ENCODE assay signal across 1 cellular context in genomic region chr1:182084487-182085316, GRCh38.
TF ChIP-seq lines count a peak whose summit lies in the region.

No MANE protein-coding gene starts in this region.

TF ChIP-seq in K562, 482 proteins besides CTCF, POLR2A, EP300 and RAD21 (continued from another document and continues in another):
- TF ChIP-seq ZNF224 (CRISPR knock-in tag; IDR thresholded peaks at IDR 0.05), result no peak
- peak; percentile 55; the same call in 1 of the 2 replicates for TF ChIP-seq TFAP4 (CRISPR knock-in tag; IDR thresholded peaks at IDR 0.05; ENCODE audit: borderline replicate concordance)
- no peak for TF ChIP-seq EP400 (IDR thresholded peaks at IDR 0.05)
- no peak for TF ChIP-seq XRCC5 (IDR thresholded peaks at IDR 0.05; ENCODE audit: low read depth, low read length)
- no peak for TF ChIP-seq SIX5 (IDR thresholded peaks at IDR 0.05; ENCODE audit: borderline replicate concordance in 1 of 2, insufficient read depth in 1 of 2, low read depth in 1 of 2, low read length in 2 of 2)
- TF ChIP-seq ZBTB7A (IDR thresholded peaks at IDR 0.05; ENCODE audit: borderline replicate concordance, control insufficient read depth, low read depth, low read length), result no peak
- no peak for TF ChIP-seq ZSCAN29 (IDR thresholded peaks at IDR 0.05)
- TF ChIP-seq SMARCA4 (IDR thresholded peaks at IDR 0.05), result no peak
- TF ChIP-seq ZNF324 (CRISPR knock-in tag; IDR thresholded peaks at IDR 0.05), result no peak
- TF ChIP-seq BRD9 (IDR thresholded peaks at IDR 0.05; ENCODE audit: low read depth, partially characterized antibody), result no peak
- TF ChIP-seq, protein P1, sequence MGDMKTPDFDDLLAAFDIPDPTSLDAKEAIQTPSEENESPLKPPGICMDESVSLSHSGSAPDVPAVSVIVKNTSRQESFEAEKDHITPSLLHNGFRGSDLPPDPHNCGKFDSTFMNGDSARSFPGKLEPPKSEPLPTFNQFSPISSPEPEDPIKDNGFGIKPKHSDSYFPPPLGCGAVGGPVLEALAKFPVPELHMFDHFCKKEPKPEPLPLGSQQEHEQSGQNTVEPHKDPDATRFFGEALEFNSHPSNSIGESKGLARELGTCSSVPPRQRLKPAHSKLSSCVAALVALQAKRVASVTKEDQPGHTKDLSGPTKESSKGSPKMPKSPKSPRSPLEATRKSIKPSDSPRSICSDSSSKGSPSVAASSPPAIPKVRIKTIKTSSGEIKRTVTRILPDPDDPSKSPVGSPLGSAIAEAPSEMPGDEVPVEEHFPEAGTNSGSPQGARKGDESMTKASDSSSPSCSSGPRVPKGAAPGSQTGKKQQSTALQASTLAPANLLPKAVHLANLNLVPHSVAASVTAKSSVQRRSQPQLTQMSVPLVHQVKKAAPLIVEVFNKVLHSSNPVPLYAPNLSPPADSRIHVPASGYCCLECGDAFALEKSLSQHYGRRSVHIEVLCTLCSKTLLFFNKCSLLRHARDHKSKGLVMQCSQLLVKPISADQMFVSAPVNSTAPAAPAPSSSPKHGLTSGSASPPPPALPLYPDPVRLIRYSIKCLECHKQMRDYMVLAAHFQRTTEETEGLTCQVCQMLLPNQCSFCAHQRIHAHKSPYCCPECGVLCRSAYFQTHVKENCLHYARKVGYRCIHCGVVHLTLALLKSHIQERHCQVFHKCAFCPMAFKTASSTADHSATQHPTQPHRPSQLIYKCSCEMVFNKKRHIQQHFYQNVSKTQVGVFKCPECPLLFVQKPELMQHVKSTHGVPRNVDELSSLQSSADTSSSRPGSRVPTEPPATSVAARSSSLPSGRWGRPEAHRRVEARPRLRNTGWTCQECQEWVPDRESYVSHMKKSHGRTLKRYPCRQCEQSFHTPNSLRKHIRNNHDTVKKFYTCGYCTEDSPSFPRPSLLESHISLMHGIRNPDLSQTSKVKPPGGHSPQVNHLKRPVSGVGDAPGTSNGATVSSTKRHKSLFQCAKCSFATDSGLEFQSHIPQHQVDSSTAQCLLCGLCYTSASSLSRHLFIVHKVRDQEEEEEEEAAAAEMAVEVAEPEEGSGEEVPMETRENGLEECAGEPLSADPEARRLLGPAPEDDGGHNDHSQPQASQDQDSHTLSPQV (IDR thresholded peaks at IDR 0.05), result no peak
- TF ChIP-seq POLR2H (tag; IDR thresholded peaks at IDR 0.05; ENCODE audit: low read depth), result no peak
- 0 out of 2 replicates have a peak, but pooled peaks have one; percentile 27 for TF ChIP-seq LCOR (CRISPR knock-in tag; IDR thresholded peaks at IDR 0.05)
- TF ChIP-seq TGIF2 (CRISPR knock-in tag; IDR thresholded peaks at IDR 0.05), result no peak
- TF ChIP-seq SOX6 (IDR thresholded peaks at IDR 0.05), result 0 out of 2 replicates have a peak, but pooled peaks have one; percentile 9
- TF ChIP-seq TOE1 (IDR thresholded peaks at IDR 0.05; ENCODE audit: borderline replicate concordance), result no peak
- TF ChIP-seq TOE1 (CRISPR knock-in tag; IDR thresholded peaks at IDR 0.05; ENCODE audit: borderline replicate concordance, low read depth), result no peak
- no peak for TF ChIP-seq RAD51 (IDR thresholded peaks at IDR 0.05; ENCODE audit: borderline replicate concordance, low read depth)
- TF ChIP-seq, protein P2, sequence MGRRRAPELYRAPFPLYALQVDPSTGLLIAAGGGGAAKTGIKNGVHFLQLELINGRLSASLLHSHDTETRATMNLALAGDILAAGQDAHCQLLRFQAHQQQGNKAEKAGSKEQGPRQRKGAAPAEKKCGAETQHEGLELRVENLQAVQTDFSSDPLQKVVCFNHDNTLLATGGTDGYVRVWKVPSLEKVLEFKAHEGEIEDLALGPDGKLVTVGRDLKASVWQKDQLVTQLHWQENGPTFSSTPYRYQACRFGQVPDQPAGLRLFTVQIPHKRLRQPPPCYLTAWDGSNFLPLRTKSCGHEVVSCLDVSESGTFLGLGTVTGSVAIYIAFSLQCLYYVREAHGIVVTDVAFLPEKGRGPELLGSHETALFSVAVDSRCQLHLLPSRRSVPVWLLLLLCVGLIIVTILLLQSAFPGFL (CRISPR knock-in tag; IDR thresholded peaks at IDR 0.05), result no peak
- peak; percentile 21; the same call in 1 of the 2 replicates for TF ChIP-seq SP1 (CRISPR knock-in tag; IDR thresholded peaks at IDR 0.05)
- TF ChIP-seq, protein P3, sequence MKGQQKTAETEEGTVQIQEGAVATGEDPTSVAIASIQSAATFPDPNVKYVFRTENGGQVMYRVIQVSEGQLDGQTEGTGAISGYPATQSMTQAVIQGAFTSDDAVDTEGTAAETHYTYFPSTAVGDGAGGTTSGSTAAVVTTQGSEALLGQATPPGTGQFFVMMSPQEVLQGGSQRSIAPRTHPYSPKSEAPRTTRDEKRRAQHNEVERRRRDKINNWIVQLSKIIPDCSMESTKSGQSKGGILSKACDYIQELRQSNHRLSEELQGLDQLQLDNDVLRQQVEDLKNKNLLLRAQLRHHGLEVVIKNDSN (CRISPR knock-in tag; IDR thresholded peaks at IDR 0.05), result no peak
- no peak for TF ChIP-seq DIDO1 (tag; IDR thresholded peaks at IDR 0.05; ENCODE audit: low read depth)
- TF ChIP-seq TAF1 (IDR thresholded peaks at IDR 0.05; ENCODE audit: control insufficient read depth, extremely low read depth, insufficient read depth, low read length, severe bottlenecking), result no peak
- no peak for TF ChIP-seq TCF15 (CRISPR knock-in tag; IDR thresholded peaks at IDR 0.05)
- no peak for TF ChIP-seq HES1 (IDR thresholded peaks at IDR 0.05; ENCODE audit: low read depth)
- TF ChIP-seq HINFP (tag; conservative IDR thresholded peaks at IDR 0.05; ENCODE audit: low read depth), result no peak
- TF ChIP-seq ZBTB17 (CRISPR knock-in tag; IDR thresholded peaks at IDR 0.05), result 0 out of 2 replicates have a peak, but pooled peaks have one; percentile 28
- TF ChIP-seq NFRKB (IDR thresholded peaks at IDR 0.05; ENCODE audit: low read depth), result no peak
- no peak for TF ChIP-seq L3MBTL2 (IDR thresholded peaks at IDR 0.05)
- TF ChIP-seq KLF16 (IDR thresholded peaks at IDR 0.05), result no peak
- no peak for TF ChIP-seq ATF1 (CRISPR knock-in tag; IDR thresholded peaks at IDR 0.05)
- peak; percentile 32; the same call in 1 of the 2 replicates for TF ChIP-seq ATF1 (tag; IDR thresholded peaks at IDR 0.05)
- no peak for TF ChIP-seq LEF1 (IDR thresholded peaks at IDR 0.05)
- no peak for TF ChIP-seq FOXJ3 (CRISPR knock-in tag; IDR thresholded peaks at IDR 0.05)
- no peak for TF ChIP-seq NRF1 (conservative IDR thresholded peaks at IDR 0.05 in 1 of 2, IDR thresholded peaks at IDR 0.05 in 1 of 2)
- TF ChIP-seq ZNF134 (CRISPR knock-in tag; conservative IDR thresholded peaks at IDR 0.05), result no peak
- no peak for TF ChIP-seq RBM14 (IDR thresholded peaks at IDR 0.05; ENCODE audit: borderline replicate concordance, insufficient read depth, low read depth, low read length)
- TF ChIP-seq ZNF79 (CRISPR knock-in tag; IDR thresholded peaks at IDR 0.05; ENCODE audit: low read depth), result no peak
- no peak for TF ChIP-seq PHF8 (IDR thresholded peaks at IDR 0.05; ENCODE audit: borderline replicate concordance, low read length)
- TF ChIP-seq, protein P4, sequence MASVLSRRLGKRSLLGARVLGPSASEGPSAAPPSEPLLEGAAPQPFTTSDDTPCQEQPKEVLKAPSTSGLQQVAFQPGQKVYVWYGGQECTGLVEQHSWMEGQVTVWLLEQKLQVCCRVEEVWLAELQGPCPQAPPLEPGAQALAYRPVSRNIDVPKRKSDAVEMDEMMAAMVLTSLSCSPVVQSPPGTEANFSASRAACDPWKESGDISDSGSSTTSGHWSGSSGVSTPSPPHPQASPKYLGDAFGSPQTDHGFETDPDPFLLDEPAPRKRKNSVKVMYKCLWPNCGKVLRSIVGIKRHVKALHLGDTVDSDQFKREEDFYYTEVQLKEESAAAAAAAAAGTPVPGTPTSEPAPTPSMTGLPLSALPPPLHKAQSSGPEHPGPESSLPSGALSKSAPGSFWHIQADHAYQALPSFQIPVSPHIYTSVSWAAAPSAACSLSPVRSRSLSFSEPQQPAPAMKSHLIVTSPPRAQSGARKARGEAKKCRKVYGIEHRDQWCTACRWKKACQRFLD (CRISPR knock-in tag; IDR thresholded peaks at IDR 0.05), result no peak
- 0 out of 4 replicates have a peak, but pooled peaks of 1 of the 2 experiments have one; percentile 40 for TF ChIP-seq TBL1XR1 (IDR thresholded peaks at IDR 0.05; ENCODE audit: low read length in 2 of 2)
- TF ChIP-seq GTF2E2 (tag; IDR thresholded peaks at IDR 0.05), result no peak
- TF ChIP-seq SMC3 (conservative IDR thresholded peaks at IDR 0.05; ENCODE audit: insufficient read depth, low read depth, low read length), result peak; percentile 96
- TF ChIP-seq HNRNPLL (IDR thresholded peaks at IDR 0.05; ENCODE audit: low read depth, low read length, poor library complexity, severe bottlenecking), result no peak
- TF ChIP-seq STAT6 (CRISPR knock-in tag; IDR thresholded peaks at IDR 0.05), result no peak
- no peak for TF ChIP-seq PKNOX1 (IDR thresholded peaks at IDR 0.05)
- TF ChIP-seq MLLT1 (IDR thresholded peaks at IDR 0.05), result no peak
- no peak for TF ChIP-seq GTF2B (IDR thresholded peaks at IDR 0.05; ENCODE audit: extremely low read depth, insufficient read length)
- no peak for TF ChIP-seq NUFIP1 (IDR thresholded peaks at IDR 0.05; ENCODE audit: partially characterized antibody)
- no peak for TF ChIP-seq ZFP30 (CRISPR knock-in tag; IDR thresholded peaks at IDR 0.05; ENCODE audit: borderline replicate concordance)
